ENCODE assay signal across 10 cellular contexts in genomic region chr12:31773223-31773750, GRCh38. TPM values are rescaled to one million over a fixed set of nuclear protein-coding genes. Genes with fewer than 3 reads are reported as not detected.
DNase-seq lines count a peak whose midpoint lies in the region; ATAC-seq, FAIRE-seq and TF ChIP-seq lines count a peak whose summit lies in the region.
"Had no signal": no experiment of that assay in that cellular context is flagged by ENCODE, and none has a peak within 500 bp of the region (broad histone marks: within the 10 kb centered on the region; RNA-seq: fewer than 3 reads in every experiment).

No MANE protein-coding gene starts in this region.

- in situ Hi-C loops in K562 (cut with MboI), result no loop called here

- H3K27ac ChIP-seq in K562 (ENCODE audit: extremely low read depth, low read depth, low read length) (no peak overlapping the region), pancreas (peak overlapping the region in 3 of 4 donors; percentile 28 to 55 (median 54))
- H3K27ac ChIP-seq: left ventricle myocardium inferior, WERI-Rb-1 had no signal

- peak; percentile 57 for ATAC-seq in GM18867 (IDR thresholded peaks at IDR 0.05; ENCODE audit: unreplicated experiment)
- ATAC-seq in HG03378 (IDR thresholded peaks at IDR 0.05; ENCODE audit: unreplicated experiment), result peak; percentile 69
- peak; percentile 61 for ATAC-seq in K562
- peak; percentile 75 to 89 (median 82) for ATAC-seq in pancreas
- ATAC-seq in HG03280 (IDR thresholded peaks at IDR 0.05; ENCODE audit: unreplicated experiment), result no peak

- no peak for TF ChIP-seq POLR2A in K562 (conservative IDR thresholded peaks at IDR 0.05)

- DNase-seq in K562 (ENCODE audit: extremely low read depth in 1 of 4, low spot score in 3 of 4), result no peak
- DNase-seq in pancreas, result peak in 2 of 6 donors; percentile 9 to 41
- DNase-seq in activated CD4-positive, CD25-positive, alpha-beta regulatory T cell treated with anti-CD3 and anti-CD28 coated beads, Interleukin-2, amount 50 U/mL, for 72 hours, result no peak
- no peak for DNase-seq in BE2C
- DNase-seq: left ventricle myocardium inferior, NCI-H510A, WERI-Rb-1 had no signal

- no peak for TF ChIP-seq RAD21 in K562 (CRISPR knock-in tag; conservative IDR thresholded peaks at IDR 0.05 in 1 of 2, IDR thresholded peaks at IDR 0.05 in 1 of 2)

- no peaks in the 10 kb centered on the region for H3K27me3 ChIP-seq in K562 (ENCODE audit: control insufficient read depth in 2 of 2, insufficient read depth in 2 of 2, low read length in 2 of 2)
- no peaks in the 10 kb centered on the region for H3K27me3 ChIP-seq in pancreas
- no peaks in the 10 kb centered on the region for H3K27me3 ChIP-seq in BE2C

- intact Hi-C loops in K562 (cut with micrococcal nuclease) (no loop called here), pancreas (cut with DNase I) (no loop called here)

- H3K9ac ChIP-seq in K562 (ENCODE audit: insufficient read depth in 1 of 2, low read depth in 2 of 2, low read length in 2 of 2), result no peak overlapping the region

- no peak overlapping the region for H2AFZ ChIP-seq in K562 (ENCODE audit: low read depth, low read length)

- TF ChIP-seq CTCF in K562 (IDR thresholded peaks at IDR 0.05 in 2 of 3, conservative IDR thresholded peaks at IDR 0.05 in 1 of 3; ENCODE audit: insufficient read depth in 2 of 3, low read depth in 1 of 3, low read length in 3 of 3), result no peak
- no peak for TF ChIP-seq CTCF in pancreas (IDR thresholded peaks at IDR 0.05)
- no peak for TF ChIP-seq CTCF in BE2C (IDR thresholded peaks at IDR 0.05; ENCODE audit: low read depth, low read length)

- CTCF ChIA-PET in K562 (lab: Yijun Ruan, JAX; ENCODE audit: low intra/inter-chr PET ratio), result no interaction called here

- H3K4me2 ChIP-seq in K562 (ENCODE audit: insufficient read depth, low read length), result no peak overlapping the region

- FAIRE-seq in K562 (lab: Jason Lieb, UNC) (no peak), pancreas (lab: Jason Lieb, UNC) (no peak)

- H3K4me1 ChIP-seq in K562 (replicated peaks in 1 of 2; ENCODE audit: control insufficient read depth in 2 of 2, insufficient read depth in 2 of 2, low read length in 2 of 2), result no peaks in the 10 kb centered on the region; a peak in 1 of 5 replicates
- peaks cover 0 to 14% (median 8%) of the 10 kb centered on the region in 3 donors for H3K4me1 ChIP-seq in pancreas
- H3K4me1 ChIP-seq in BE2C, result no peaks in the 10 kb centered on the region
- H3K4me1 ChIP-seq: left ventricle myocardium inferior had no signal

- POLR2A ChIA-PET in K562 (lab: Yijun Ruan, JAX), result interaction anchor here (1.2 kb wide), 1 partner anchor 8 kb away, joined by 3 read pairs; no protein-coding TSS in a partner anchor

- 40% methylated on average over 2 of the region's 2 CpGs for WGBS in K562 (ENCODE audit: insufficient coverage, low coverage, missing lambda C conversion rate)
- WGBS in pancreas, 2 donors, result 6 to 14% methylated on average over 2 of the region's 2 CpGs

- BruUV-seq in K562 (replicated peaks; lab: Mats Ljungman, UMichigan), result no TSS peak

- H3K79me2 ChIP-seq in K562 (ENCODE audit: control insufficient read depth, insufficient read depth, low read length), result no peaks in the 10 kb centered on the region

- H3K9me1 ChIP-seq in K562 (ENCODE audit: control insufficient read depth, insufficient read depth, low read length), result no peaks in the 10 kb centered on the region

- no peak for TF ChIP-seq EP300 in K562 (IDR thresholded peaks at IDR 0.05; ENCODE audit: low read length)

- no peaks in the 10 kb centered on the region for H4K20me1 ChIP-seq in K562 (replicated peaks; ENCODE audit: control insufficient read depth, insufficient read depth, low read length)

- no peaks in the 10 kb centered on the region for H3K9me3 ChIP-seq in K562 (replicated peaks; ENCODE audit: control insufficient read depth, insufficient read depth, low read depth, low read length)
- H3K9me3 ChIP-seq in pancreas, result no peaks in the 10 kb centered on the region
- H3K9me3 ChIP-seq in BE2C, result no peaks in the 10 kb centered on the region

- no peak overlapping the region for H3K4me3 ChIP-seq in K562
- H3K4me3 ChIP-seq in pancreas, result no peak overlapping the region
- no peak overlapping the region for H3K4me3 ChIP-seq in BE2C (ENCODE audit: low read depth, low read length)
- H3K4me3 ChIP-seq: left ventricle myocardium inferior had no signal

- no peaks in the 10 kb centered on the region for H3K36me3 ChIP-seq in K562 (ENCODE audit: control insufficient read depth, insufficient read depth, low read length)
- no peaks in the 10 kb centered on the region for H3K36me3 ChIP-seq in pancreas
- H3K36me3 ChIP-seq in BE2C, result no peaks in the 10 kb centered on the region
- H3K36me3 ChIP-seq: left ventricle myocardium inferior, WERI-Rb-1 had no signal

TF ChIP-seq in K562, 482 proteins besides CTCF, POLR2A, EP300 and RAD21 (continues in another document):
- TF ChIP-seq NFIX (CRISPR knock-in tag; IDR thresholded peaks at IDR 0.05; ENCODE audit: low read depth), result no peak
- TF ChIP-seq RCOR1 (IDR thresholded peaks at IDR 0.05; ENCODE audit: borderline replicate concordance in 1 of 2, low read depth in 2 of 2, low read length in 2 of 2), result no peak
- peak; percentile 51 for TF ChIP-seq MEIS2 (IDR thresholded peaks at IDR 0.05; ENCODE audit: partially characterized antibody)
- TF ChIP-seq CEBPB (tag; IDR thresholded peaks at IDR 0.05), result 0 out of 2 replicates have a peak, but pooled peaks have one; percentile 28
- TF ChIP-seq NFATC3 (IDR thresholded peaks at IDR 0.05), result no peak
- TF ChIP-seq, protein P1, sequence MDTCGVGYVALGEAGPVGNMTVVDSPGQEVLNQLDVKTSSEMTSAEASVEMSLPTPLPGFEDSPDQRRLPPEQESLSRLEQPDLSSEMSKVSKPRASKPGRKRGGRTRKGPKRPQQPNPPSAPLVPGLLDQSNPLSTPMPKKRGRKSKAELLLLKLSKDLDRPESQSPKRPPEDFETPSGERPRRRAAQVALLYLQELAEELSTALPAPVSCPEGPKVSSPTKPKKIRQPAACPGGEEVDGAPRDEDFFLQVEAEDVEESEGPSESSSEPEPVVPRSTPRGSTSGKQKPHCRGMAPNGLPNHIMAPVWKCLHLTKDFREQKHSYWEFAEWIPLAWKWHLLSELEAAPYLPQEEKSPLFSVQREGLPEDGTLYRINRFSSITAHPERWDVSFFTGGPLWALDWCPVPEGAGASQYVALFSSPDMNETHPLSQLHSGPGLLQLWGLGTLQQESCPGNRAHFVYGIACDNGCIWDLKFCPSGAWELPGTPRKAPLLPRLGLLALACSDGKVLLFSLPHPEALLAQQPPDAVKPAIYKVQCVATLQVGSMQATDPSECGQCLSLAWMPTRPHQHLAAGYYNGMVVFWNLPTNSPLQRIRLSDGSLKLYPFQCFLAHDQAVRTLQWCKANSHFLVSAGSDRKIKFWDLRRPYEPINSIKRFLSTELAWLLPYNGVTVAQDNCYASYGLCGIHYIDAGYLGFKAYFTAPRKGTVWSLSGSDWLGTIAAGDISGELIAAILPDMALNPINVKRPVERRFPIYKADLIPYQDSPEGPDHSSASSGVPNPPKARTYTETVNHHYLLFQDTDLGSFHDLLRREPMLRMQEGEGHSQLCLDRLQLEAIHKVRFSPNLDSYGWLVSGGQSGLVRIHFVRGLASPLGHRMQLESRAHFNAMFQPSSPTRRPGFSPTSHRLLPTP (IDR thresholded peaks at IDR 0.05; ENCODE audit: borderline replicate concordance, extremely low read depth, insufficient read length), result no peak
- TF ChIP-seq HMBOX1 (IDR thresholded peaks at IDR 0.05), result no peak
- TF ChIP-seq CREM (IDR thresholded peaks at IDR 0.05; ENCODE audit: low read depth), result no peak
- no peak for TF ChIP-seq SMARCB1 (IDR thresholded peaks at IDR 0.05; ENCODE audit: insufficient read length, low read depth)
- no peak for TF ChIP-seq ZFP30 (CRISPR knock-in tag; IDR thresholded peaks at IDR 0.05; ENCODE audit: borderline replicate concordance)

RNA-seq across cellular contexts. Expression of gene AMN1, which starts 44.5 kb away (rescaled TPM):
- 13.1 and 20.6 TPM in 2 replicates for total RNA-seq in K562 (2011; cell fraction: chromatin; rRNA removed; ENCODE audit: low replicate concordance)
- total RNA-seq in K562 (2011; cell fraction: nucleolus; rRNA removed), result 7.5 and 9.8 TPM in 2 replicates
- 12.9 and 18.0 TPM in 2 replicates for total RNA-seq in K562 (2011; cell fraction: nucleoplasm; rRNA removed)
- total RNA-seq in K562 (2014; rRNA removed) (5.2 and 6.1 TPM in 2 replicates), K562 (2014; rRNA removed; fragmentation: Illumina TruSeq; extraction: Trizol) (10.3 and 12.4 TPM in 2 replicates), K562 (2015; rRNA removed; fragmentation: Illumina TruSeq; extraction: Trizol) (7.5 and 7.9 TPM in 2 replicates), K562 (2021) (5.4 and 8.8 TPM in 2 replicates), pancreas (1 to 10 TPM; 3.5 to 6.1 (median 4.8) TPM)
- polyA plus RNA-seq in K562 (2011; rRNA removed) (25.8 and 26.6 TPM in 2 replicates), K562 (2014; fragmentation: Illumina TruSeq; extraction: Trizol) (11.4 and 13.3 TPM in 2 replicates), K562 (2014; fragmentation: Nextera tagmentation; extraction: Ambion mirVana) (10 to 100 TPM; 26.9 to 27.6 TPM), K562 (2014; rRNA removed) (12.8 and 13.0 TPM in 2 replicates), pancreas (1 to 10 TPM; 4.7 to 8.4 TPM)
- polyA plus RNA-seq in K562 (2011; cell fraction: cytosol; rRNA removed), result 6.7 and 21.0 TPM in 2 replicates
- 10.9 and 20.0 TPM in 2 replicates for polyA plus RNA-seq in K562 (2011; cell fraction: nucleus; rRNA removed)
- 6.8 and 13.1 TPM in 2 replicates for polyA plus RNA-seq in K562 (2012)
- polyA minus RNA-seq in K562 (2011; rRNA and poly(A)+ RNA removed), result 18.5 and 19.7 TPM in 2 replicates
- polyA minus RNA-seq in K562 (2011; cell fraction: cytosol; rRNA and poly(A)+ RNA removed), result 5.2 and 7.9 TPM in 2 replicates
- polyA minus RNA-seq in K562 (2011; cell fraction: nucleus; rRNA and poly(A)+ RNA removed), result 3.0 and 9.9 TPM in 2 replicates
- polyA plus RNA-seq in BE2C (2012; ENCODE audit: insufficient read depth, insufficient read length, low read depth), result 9.0 TPM
